Comparison of ENCODE assay signal across 13 cellular contexts in the genomic region with DNA sequence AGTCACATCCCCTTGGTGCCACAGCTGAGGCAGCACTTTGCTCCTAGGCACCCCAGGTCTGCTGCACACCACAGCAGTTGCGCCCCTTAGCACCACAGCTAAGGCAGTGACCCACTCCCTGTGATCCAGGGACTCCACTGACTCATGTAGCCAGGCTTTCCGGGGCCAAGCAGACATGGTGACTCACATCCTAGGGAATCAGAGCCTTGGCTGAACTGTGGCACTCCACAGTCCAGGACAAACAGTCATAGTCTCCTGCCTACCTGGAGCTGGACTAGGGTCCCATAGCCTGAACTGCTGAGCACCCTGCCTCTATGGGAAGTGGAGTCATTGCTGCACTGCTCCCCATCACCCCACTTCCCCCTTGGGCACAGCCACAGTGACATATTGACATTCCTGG.
DNase-seq lines count a peak whose midpoint lies in the region; ATAC-seq and TF ChIP-seq lines count a peak whose summit lies in the region.
"Had no signal": no experiment of that assay in that cellular context is flagged by ENCODE, and none has a peak within 500 bp of the region (broad histone marks: within the 10 kb centered on the region; RNA-seq: fewer than 3 reads in every experiment).

No MANE protein-coding gene starts in this region.

- peaks cover 10% of the 10 kb centered on the region for H3K9me3 ChIP-seq in mucosa of descending colon

- peak; percentile 90 for DNase-seq in AG20443 (ENCODE audit: low spot score)
- peak; percentile 81 for DNase-seq in NCI-H226
- peak; percentile 85 for DNase-seq in choroid plexus epithelial cell (ENCODE audit: low read depth)
- DNase-seq in mucosa of descending colon: no peak
- no peak for DNase-seq in NCI-H82 (lab: John Stamatoyannopoulos, UW)
- DNase-seq in NCI-H2196 (lab: John Stamatoyannopoulos, UW; ENCODE audit: unreplicated experiment): no peak
- DNase-seq in activated naive CD8-positive, alpha-beta T cell treated with anti-CD3 and anti-CD28 coated beads for 36 hours: no peak
- no peak for DNase-seq in SHP77 (lab: John Stamatoyannopoulos, UW)
- DNase-seq: activated CD4-positive, alpha-beta T cell treated with anti-CD3 and anti-CD28 coated beads for 36 hours; naive B cell; NCI-H1048; OCI-M1 had no signal

- no peaks in the 10 kb centered on the region for H3K36me3 ChIP-seq in mucosa of descending colon (ENCODE audit: low read depth)

- no peaks in the 10 kb centered on the region for H3K4me1 Mint-ChIP-seq in activated naive CD8-positive, alpha-beta T cell treated with anti-CD3 and anti-CD28 coated beads for 36 hours
- H3K4me1 Mint-ChIP-seq: activated CD4-positive, alpha-beta T cell treated with anti-CD3 and anti-CD28 coated beads for 36 hours; naive B cell had no signal

- H3K4me3 ChIP-seq in choroid plexus epithelial cell (ENCODE audit: low read depth, low read length): no peak overlapping the region
- no peak overlapping the region for H3K4me3 ChIP-seq in mucosa of descending colon

- intact Hi-C loops in mucosa of descending colon (cut with DNase I, micrococcal nuclease): no loop called here

- H3K4me1 ChIP-seq in mucosa of descending colon (ENCODE audit: low read depth): no peaks in the 10 kb centered on the region

- H3K36me3 Mint-ChIP-seq in activated naive CD8-positive, alpha-beta T cell treated with anti-CD3 and anti-CD28 coated beads for 36 hours: no peaks in the 10 kb centered on the region
- H3K36me3 Mint-ChIP-seq: activated naive CD8-positive, alpha-beta T cell; naive B cell had no signal

- TF ChIP-seq CTCF in choroid plexus epithelial cell (conservative IDR thresholded peaks at IDR 0.05; ENCODE audit: low read depth, low read length) (no peak), mucosa of descending colon (IDR thresholded peaks at IDR 0.05) (no peak)

- peak; percentile 56 for ATAC-seq in mucosa of descending colon
- ATAC-seq: activated CD4-positive, alpha-beta T cell treated with anti-CD3 and anti-CD28 coated beads for 36 hours had no signal

- peaks cover 14% of the 10 kb centered on the region for H3K9me3 Mint-ChIP-seq in activated naive CD8-positive, alpha-beta T cell treated with anti-CD3 and anti-CD28 coated beads for 36 hours

- no peaks in the 10 kb centered on the region for H3K27me3 Mint-ChIP-seq in activated naive CD8-positive, alpha-beta T cell treated with anti-CD3 and anti-CD28 coated beads for 36 hours
- H3K27me3 Mint-ChIP-seq: activated CD4-positive, alpha-beta T cell treated with anti-CD3 and anti-CD28 coated beads for 36 hours; activated naive CD8-positive, alpha-beta T cell had no signal

- H3K27ac Mint-ChIP-seq in activated naive CD8-positive, alpha-beta T cell treated with anti-CD3 and anti-CD28 coated beads for 36 hours: no peak overlapping the region
- H3K27ac Mint-ChIP-seq: activated CD4-positive, alpha-beta T cell treated with anti-CD3 and anti-CD28 coated beads for 36 hours; activated naive CD8-positive, alpha-beta T cell; naive B cell had no signal

- no peak overlapping the region for H3K4me3 Mint-ChIP-seq in activated naive CD8-positive, alpha-beta T cell treated with anti-CD3 and anti-CD28 coated beads for 36 hours
- H3K4me3 Mint-ChIP-seq: activated CD4-positive, alpha-beta T cell treated with anti-CD3 and anti-CD28 coated beads for 36 hours; activated naive CD8-positive, alpha-beta T cell; naive B cell had no signal

Comparison
In these comparisons a context has a peak if more than half of its experiments do, and no peak if none do; other contexts are left out.
1. DNase-seq: peak in AG20443 (single experiment), NCI-H226 (single experiment) and choroid plexus epithelial cell (single experiment); none in mucosa of descending colon (0 of 3), NCI-H82 (single experiment), NCI-H2196 (single experiment), activated naive CD8-positive, alpha-beta T cell treated with anti-CD3 and anti-CD28 coated beads for 36 hours (single experiment) and SHP77 (0 of 2).